8 cellular contexts compared by ENCODE assay signal in the genomic region with DNA sequence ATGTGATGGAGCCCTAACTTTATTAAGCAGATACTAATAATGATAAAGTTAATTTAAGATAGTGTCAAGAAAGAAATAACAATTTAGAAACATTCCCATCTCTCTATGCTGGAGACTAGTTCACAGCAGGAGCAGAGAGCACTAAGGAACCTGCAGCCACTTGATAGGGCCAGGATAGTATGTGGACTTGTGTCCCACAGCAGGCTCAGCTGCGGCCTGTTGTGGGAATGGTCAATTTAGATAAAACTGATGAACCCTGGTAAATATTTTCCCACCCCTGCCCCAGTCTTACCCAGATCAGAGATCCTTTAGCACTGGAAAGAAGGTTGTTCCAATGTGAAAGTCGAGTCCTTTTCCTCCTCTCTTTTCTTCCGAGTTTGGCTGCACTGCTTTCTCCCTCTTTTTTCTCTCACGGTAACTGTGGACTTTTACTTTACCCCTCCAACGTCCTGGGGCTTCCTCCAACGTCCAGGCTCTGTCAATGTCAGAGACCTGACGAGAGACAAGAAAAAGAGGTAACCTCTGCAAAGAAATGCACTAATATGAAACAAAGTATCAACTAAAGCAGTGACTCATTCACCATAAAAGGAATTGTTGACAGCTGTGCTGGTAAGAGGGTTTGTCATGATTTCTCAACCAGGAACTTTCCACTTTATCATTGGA. TPM values are rescaled to one million over a fixed set of nuclear protein-coding genes. Genes with fewer than 3 reads are reported as not detected.
DNase-seq lines count a peak whose midpoint lies in the region; ATAC-seq and TF ChIP-seq lines count a peak whose summit lies in the region.

Gene GBP2 (minus strand): TSS at position 544 of the 663 bp plus-strand sequence. CDS start 4,148 bp downstream, outside the sequence.

- peak within 1 kb of the TSS; percentile 99 for H3K27ac Mint-ChIP-seq in activated CD8-positive, alpha-beta memory T cell treated with anti-CD3 and anti-CD28 coated beads, Interleukin-2, amount 10 ng/mL, durations not matched to agents 7 days and 5 days

- no peak for TF ChIP-seq EP300 in ovary (IDR thresholded peaks at IDR 0.05)

- intact Hi-C loops in ovary (cut with DNase I): no loop called here

- H3K36me3 Mint-ChIP-seq in activated CD8-positive, alpha-beta memory T cell treated with anti-CD3 and anti-CD28 coated beads, Interleukin-2, amount 10 ng/mL, durations not matched to agents 7 days and 5 days: peaks cover 50% of the 10 kb centered on the region

- H3K27ac ChIP-seq in ovary: peak within 1 kb of the TSS; percentile 74 to 77

- TF ChIP-seq CTCF in fibroblast of pulmonary artery (IDR thresholded peaks at IDR 0.05; ENCODE audit: low read length, missing control alignments) (no peak), ovary (IDR thresholded peaks at IDR 0.05) (no peak)

- H3K4me3 ChIP-seq in GM08714 (ENCODE audit: low read length): peak within 1 kb of the TSS; percentile 99
- peak within 1 kb of the TSS; percentile 57 for H3K4me3 ChIP-seq in fibroblast of pulmonary artery (replicated peaks; ENCODE audit: low read depth, low read length)
- H3K4me3 ChIP-seq in ovary: peak within 1 kb of the TSS; percentile 52
- no peak within 1 kb of the TSS for H3K4me3 ChIP-seq in H7 (ENCODE audit: insufficient read depth, low read depth, low read length)

- no peaks in the 10 kb centered on the region for H3K4me1 ChIP-seq in ovary (ENCODE audit: insufficient read depth)

- no peaks in the 10 kb centered on the region for H3K27me3 ChIP-seq in ovary
- H3K27me3 ChIP-seq in H7 (ENCODE audit: control insufficient read depth, insufficient read depth, low read length): no peaks in the 10 kb centered on the region

- peaks cover 60% of the 10 kb centered on the region for H3K4me1 Mint-ChIP-seq in activated CD8-positive, alpha-beta memory T cell treated with anti-CD3 and anti-CD28 coated beads, Interleukin-2, amount 10 ng/mL, durations not matched to agents 7 days and 5 days

- H3K9me3 ChIP-seq in ovary: no peaks in the 10 kb centered on the region

- DNase-seq in HuH-7.5 (ENCODE audit: low spot score) (peak; percentile 24), fibroblast of pulmonary artery (ENCODE audit: low read depth) (peak; percentile 82), ovary (no peak), H7 (no peak), islet precursor cell (no peak)
- peak; percentile 54 for DNase-seq in activated CD8-positive, alpha-beta memory T cell treated with anti-CD3 and anti-CD28 coated beads, Interleukin-2, amount 10 ng/mL, durations not matched to agents 7 days and 5 days

- peak; percentile 80 for ATAC-seq in GM21619 (IDR thresholded peaks at IDR 0.05; ENCODE audit: unreplicated experiment)
- ATAC-seq in activated CD8-positive, alpha-beta memory T cell treated with anti-CD3 and anti-CD28 coated beads, Interleukin-2, amount 10 ng/mL, durations not matched to agents 7 days and 5 days: peak; percentile 77

- peak within 1 kb of the TSS; percentile 94 for H3K4me3 Mint-ChIP-seq in activated CD8-positive, alpha-beta memory T cell treated with anti-CD3 and anti-CD28 coated beads, Interleukin-2, amount 10 ng/mL, durations not matched to agents 7 days and 5 days

- no peaks in the 10 kb centered on the region for H3K27me3 Mint-ChIP-seq in activated CD8-positive, alpha-beta memory T cell treated with anti-CD3 and anti-CD28 coated beads, Interleukin-2, amount 10 ng/mL, durations not matched to agents 7 days and 5 days

- 1 to 2% (median 1%) methylated on average over 7 of the region's 7 CpGs for WGBS in ovary, 3 donors

- CTCF ChIA-PET in activated CD8-positive, alpha-beta memory T cell treated with anti-CD3 and anti-CD28 coated beads, Interleukin-2, amount 10 ng/mL, durations not matched to agents 7 days and 5 days (lab: Charles Lee): interaction anchor here (0.6 to 2.0 kb wide), 8 partner anchors 61 to 486 kb away, joined by 3 to 6 read pairs (median 4); partner anchors contain the start of genes GBP1 and GBP4

- peaks cover 3% of the 10 kb centered on the region for H3K9me3 Mint-ChIP-seq in activated CD8-positive, alpha-beta memory T cell treated with anti-CD3 and anti-CD28 coated beads, Interleukin-2, amount 10 ng/mL, durations not matched to agents 7 days and 5 days (ENCODE audit: low read depth)

- peak; percentile 33 for TF ChIP-seq POLR2A in ovary (IDR thresholded peaks at IDR 0.05)

- H3K36me3 ChIP-seq in ovary (no peaks in the 10 kb centered on the region), H7 (replicated peaks; ENCODE audit: control insufficient read depth, insufficient read depth, low read length) (no peaks in the 10 kb centered on the region)

RNA-seq across cellular contexts. Expression of gene GBP2, which starts in this region (rescaled TPM):
- 100 to 1,000 TPM; 150 to 194 TPM for total RNA-seq in activated CD8-positive, alpha-beta memory T cell treated with anti-CD3 and anti-CD28 coated beads, Interleukin-2, amount 10 ng/mL, durations not matched to agents 7 days and 5 days
- total RNA-seq in ovary: 100 to 1,000 TPM in 1 of 7 donors, 10 to 100 TPM in 6; 39.3 to 105 (median 65.8) TPM
- 100 to 1,000 TPM in 1 of 2 donors, 10 to 100 TPM in 1; 74.9 to 237 TPM for polyA plus RNA-seq in ovary
- 0.04 and 0.07 TPM in 2 replicates for total RNA-seq in H7 (2014; rRNA removed; shearing (Covaris generic))

Comparison
In these comparisons a context has a peak if more than half of its experiments do, and no peak if none do; other contexts are left out.
1. RNA of gene GBP2 (total RNA-seq): 150 to 194 TPM in activated CD8-positive, alpha-beta memory T cell treated with anti-CD3 and anti-CD28 coated beads, Interleukin-2, amount 10 ng/mL, durations not matched to agents 7 days and 5 days and 39.3 to 105 TPM in ovary; 0.04 to 0.07 TPM in H7; every median in the first group is over 10 times any median in the second.
2. DNase-seq: peak in HuH-7.5 (single experiment), activated CD8-positive, alpha-beta memory T cell treated with anti-CD3 and anti-CD28 coated beads, Interleukin-2, amount 10 ng/mL, durations not matched to agents 7 days and 5 days (single experiment) and fibroblast of pulmonary artery (single experiment); none in ovary (0 of 5), H7 (single experiment) and islet precursor cell (single experiment).